ENCODE assay signal across 13 cellular contexts in the genomic region with DNA sequence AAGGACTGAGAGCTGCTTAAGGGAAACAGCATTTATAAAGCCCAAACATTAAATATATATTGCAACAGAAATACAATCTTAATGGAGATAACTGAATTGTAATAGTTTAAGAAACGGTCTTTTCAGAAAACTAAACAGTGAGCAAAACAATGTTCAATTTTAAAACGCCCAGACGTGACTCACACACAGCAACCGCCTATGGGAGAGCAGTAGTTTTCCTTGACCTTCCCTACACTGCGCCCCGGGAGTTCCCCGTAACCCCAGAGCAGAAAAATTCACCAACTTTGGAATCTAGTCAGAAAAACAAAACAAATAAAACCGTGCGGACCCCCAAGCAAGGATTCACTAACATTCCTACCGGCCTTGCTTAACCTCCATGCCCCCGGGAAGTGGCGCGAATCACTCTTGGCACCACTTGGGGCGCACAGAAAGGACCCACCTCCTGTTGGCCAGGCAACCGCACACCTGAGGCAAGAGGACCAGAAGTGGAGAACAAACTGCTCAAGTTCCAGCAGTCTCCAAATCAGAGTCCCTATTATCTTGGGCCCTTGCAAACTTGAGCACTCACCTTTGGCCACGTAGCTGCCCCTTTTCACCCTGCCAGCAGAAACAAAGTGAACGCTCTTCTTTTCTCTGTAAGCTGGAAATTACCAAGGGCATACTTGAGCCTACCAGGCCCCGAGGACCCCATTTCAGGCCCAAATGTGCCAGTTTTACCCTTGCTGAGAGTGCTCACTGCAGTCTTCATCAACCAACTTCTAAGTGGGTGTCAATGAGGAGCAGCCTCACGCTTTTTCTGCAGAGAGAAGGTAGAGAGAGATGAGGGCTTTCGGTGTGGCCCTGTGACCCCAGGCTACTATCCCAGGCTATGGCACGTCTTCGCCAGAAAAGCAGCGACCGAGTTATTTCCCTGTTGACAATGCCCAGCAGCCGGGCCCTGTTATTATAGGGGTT.
A peak's percentile ranks its signal among the peaks of the same experiment; 100 is the strongest.
DNase-seq lines count a peak whose midpoint lies in the region; ATAC-seq and TF ChIP-seq lines count a peak whose summit lies in the region.
"Had no signal": no experiment of that assay in that cellular context is flagged by ENCODE, and none has a peak within 500 bp of the region (broad histone marks: within the 10 kb centered on the region; RNA-seq: fewer than 3 reads in every experiment).

No MANE protein-coding gene starts in this region.

- ATAC-seq in HG03025 (IDR thresholded peaks at IDR 0.05; ENCODE audit: low FRiP score, unreplicated experiment): no peak
- no peak for ATAC-seq in heart left ventricle
- ATAC-seq: right cardiac atrium had no signal

- DNase-seq in GM13977 (ENCODE audit: low spot score) (peak; percentile 28), OCI-LY7 (ENCODE audit: low spot score) (no peak), endodermal cell (peak; percentile 83), retina (peak; percentile 48), HuH-7.5 (ENCODE audit: low spot score) (no peak), heart left ventricle (no peak)
- no peak for DNase-seq in central memory CD4-positive, alpha-beta T cell
- DNase-seq: Caco-2, MM.1S, NCI-H345, right cardiac atrium had no signal

- no peaks in the 10 kb centered on the region for H3K9me2 ChIP-seq in OCI-LY7 (ENCODE audit: insufficient read depth, low read length)

- no peak for TF ChIP-seq POLR2A in heart left ventricle (IDR thresholded peaks at IDR 0.05)

- no peaks in the 10 kb centered on the region for H3K79me2 ChIP-seq in OCI-LY7 (ENCODE audit: insufficient read depth, low read depth, low read length)

- CTCF ChIA-PET in OCI-LY7 (lab: Charles Lee; ENCODE audit: unreplicated experiment): no interaction called here

- peak overlapping the region; percentile 31 for H3K4me3 Mint-ChIP-seq in endodermal cell

- in situ Hi-C loops in GM13977 (cut with MboI; ENCODE audit: low pct_unique_long_range_greater_than_20kb, low sequenced_read_pairs, unreplicated experiment): no loop called here

- no peaks in the 10 kb centered on the region for H3K9me3 ChIP-seq in OCI-LY7 (ENCODE audit: low read length)
- H3K9me3 ChIP-seq in endodermal cell (ENCODE audit: control insufficient read depth, low read length): no peaks in the 10 kb centered on the region
- H3K9me3 ChIP-seq in heart left ventricle: no peaks in the 10 kb centered on the region
- H3K9me3 ChIP-seq: Caco-2, tibial nerve had no signal

- H4K20me1 ChIP-seq in OCI-LY7 (ENCODE audit: insufficient read depth, low read length): no peaks in the 10 kb centered on the region; the same call in 1 of the 2 replicates

- H3K27me3 ChIP-seq in endodermal cell (ENCODE audit: control insufficient read depth, insufficient read depth, low read length, poor library complexity, severe bottlenecking) (peaks cover 100% of the 10 kb centered on the region), heart left ventricle (peaks cover 63 to 100% (median 93%) of the 10 kb centered on the region in 9 donors)

- H3K27ac ChIP-seq in OCI-LY7 (ENCODE audit: low read depth, low read length, poor library complexity, severe bottlenecking): no peak overlapping the region
- no peak overlapping the region for H3K27ac ChIP-seq in endodermal cell (ENCODE audit: low read depth, low read length)
- no peak overlapping the region for H3K27ac ChIP-seq in heart left ventricle
- H3K27ac ChIP-seq: tibial nerve had no signal

- intact Hi-C loops in OCI-LY7 (cut with micrococcal nuclease; ENCODE audit: unreplicated experiment) (no loop called here), heart left ventricle (cut with DNase I) (loop anchor here in 4 of 10 donors (5.0 to 10.0 kb wide), 4 partner anchors 551 to 1268 kb away; no protein-coding TSS in a partner anchor)

- H3K36me3 ChIP-seq in OCI-LY7 (ENCODE audit: insufficient read depth, low read length): no peaks in the 10 kb centered on the region
- no peaks in the 10 kb centered on the region for H3K36me3 ChIP-seq in endodermal cell (ENCODE audit: control insufficient read depth, insufficient read depth, low read length)
- H3K36me3 ChIP-seq in heart left ventricle: no peaks in the 10 kb centered on the region
- H3K36me3 ChIP-seq: tibial nerve had no signal

- H3K4me1 Mint-ChIP-seq in endodermal cell: peaks cover 34% of the 10 kb centered on the region

- H3K27me3 Mint-ChIP-seq in endodermal cell (ENCODE audit: insufficient read depth): peaks cover 99% of the 10 kb centered on the region

- no peak overlapping the region for H3K27ac Mint-ChIP-seq in endodermal cell

- no peak overlapping the region for H3K4me3 ChIP-seq in OCI-LY7 (ENCODE audit: low read depth, low read length, poor library complexity, severe bottlenecking)
- H3K4me3 ChIP-seq in endodermal cell (ENCODE audit: low read length): peak overlapping the region; percentile 50
- peak overlapping the region in 1 of 12 donors; percentile 12 for H3K4me3 ChIP-seq in heart left ventricle

- H3K4me1 ChIP-seq in OCI-LY7 (ENCODE audit: insufficient read depth, low read length, poor library complexity, severe bottlenecking): no peaks in the 10 kb centered on the region
- peaks cover 2% of the 10 kb centered on the region for H3K4me1 ChIP-seq in endodermal cell (ENCODE audit: control insufficient read depth, insufficient read depth, low read length)
- H3K4me1 ChIP-seq in heart left ventricle: peaks cover 0 to 37% (median 18%) of the 10 kb centered on the region in 12 donors
- H3K4me1 ChIP-seq: Caco-2 had no signal

- H3K4me2 ChIP-seq in OCI-LY7 (ENCODE audit: low read length): no peak overlapping the region

- peaks cover 7% of the 10 kb centered on the region for H3K9me3 Mint-ChIP-seq in endodermal cell

- H2AFZ ChIP-seq in OCI-LY7 (ENCODE audit: low read length): no peak overlapping the region

- H3K9ac ChIP-seq in endodermal cell (ENCODE audit: extremely low read depth, low read length, poor library complexity, severe bottlenecking): no peak overlapping the region

- POLR2A ChIA-PET in OCI-LY7 (lab: Charles Lee): interaction anchor here (0.6 kb wide), 1 partner anchor 556 kb away, joined by 3 read pairs; no protein-coding TSS in a partner anchor

- no peak for TF ChIP-seq CTCF in GM13977 (IDR thresholded peaks at IDR 0.05; ENCODE audit: extremely low read depth, insufficient read depth, missing control alignments)
- TF ChIP-seq CTCF in OCI-LY7 (conservative IDR thresholded peaks at IDR 0.05; ENCODE audit: low read length): 0 out of 2 replicates have a peak, but pooled peaks have one; percentile 35
- peak; percentile 57 for TF ChIP-seq CTCF in endodermal cell (conservative IDR thresholded peaks at IDR 0.05)
- no peak for TF ChIP-seq CTCF in heart left ventricle (IDR thresholded peaks at IDR 0.05)

- 6 to 8% methylated on average over 14 to 25 of the region's 25 CpGs for WGBS in endodermal cell (ENCODE audit: insufficient coverage in 1 of 2, insufficient read length in 1 of 2), 2 experiments
- WGBS in heart left ventricle, 4 donors: 17 to 31% (median 25%) methylated on average over 25 of the region's 25 CpGs

- H3K36me3 Mint-ChIP-seq in endodermal cell (ENCODE audit: low read depth): no peaks in the 10 kb centered on the region

- no TSS peak for BruUV-seq in OCI-LY7 (replicated peaks; lab: Mats Ljungman, UMichigan)

Comparison
In these comparisons a context has a peak if more than half of its experiments do, and no peak if none do; other contexts are left out.
1. DNase-seq: peak in GM13977 (single experiment), endodermal cell (single experiment) and retina (single experiment); none in OCI-LY7 (single experiment), HuH-7.5 (single experiment), heart left ventricle (0 of 5) and central memory CD4-positive, alpha-beta T cell (single experiment).
2. CTCF ChIP-seq: peak in OCI-LY7 (single experiment) and endodermal cell (single experiment); none in GM13977 (single experiment) and heart left ventricle (0 of 12).